In genomic region chrX:123648811-123649181, GRCh38 we compare ENCODE assay signal across 8 cellular contexts.
DNase-seq lines count a peak whose midpoint lies in the region; ATAC-seq, FAIRE-seq and TF ChIP-seq lines count a peak whose summit lies in the region.
"Not testable (repeated sequence)": the region's sequence is repeated elsewhere in the genome, so short reads cannot be mapped to it uniquely, and the experiment has no call there.

No MANE protein-coding gene starts in this region.

- H3K27me3 ChIP-seq in AG04450 (ENCODE audit: control insufficient read depth, insufficient read depth, low read length); H9 (ENCODE audit: insufficient read depth, low read length); H1 (replicated peaks in 1 of 4; ENCODE audit: control insufficient read depth in 3 of 4, extremely low read depth in 1 of 4, insufficient read depth in 3 of 4, low read length in 3 of 4): not testable (repeated sequence)

- H4K8ac ChIP-seq in H9 (replicated peaks; ENCODE audit: insufficient read length, low read depth, low read length); H1 (ENCODE audit: extremely low read depth, insufficient read depth, low read length): not testable (repeated sequence)

- not testable (repeated sequence) for H3K18ac ChIP-seq in H9 (ENCODE audit: insufficient read length, low read depth, low read length); H1 (ENCODE audit: extremely low read depth, low read length)

- not testable (repeated sequence) for H4K20me1 ChIP-seq in H9 (ENCODE audit: control insufficient read depth, insufficient read depth, insufficient read length); H1 (replicated peaks in 1 of 2; ENCODE audit: control insufficient read depth in 1 of 2, insufficient read depth in 2 of 2, low read length in 2 of 2)

- H3K14ac ChIP-seq in H9 (ENCODE audit: insufficient read depth, low read length); H1 (ENCODE audit: insufficient read length): not testable (repeated sequence)

- not testable (repeated sequence) for H2BK12ac ChIP-seq in H9 (ENCODE audit: insufficient read length, low read depth, low read length); H1 (ENCODE audit: low read depth, low read length)

- H2BK120ac ChIP-seq in H9 (ENCODE audit: low read depth, low read length, poor library complexity, severe bottlenecking); H1 (replicated peaks; ENCODE audit: low read depth, low read length): not testable (repeated sequence)

- not testable (repeated sequence) for TF ChIP-seq RAD21 in H1 (IDR thresholded peaks at IDR 0.05 in 1 of 2, conservative IDR thresholded peaks at IDR 0.05 in 1 of 2; ENCODE audit: low read depth in 2 of 2, low read length in 2 of 2)

- H3K4me1 Mint-ChIP-seq in H9, result peaks cover 27 to 31% of the 10 kb centered on the region in 2 experiments
- H3K4me1 Mint-ChIP-seq in activated T-helper 1 cell treated with anti-CD3 and anti-CD28 coated beads, Interleukin-12 subunit alpha, Interleukin-12 subunit beta, Interleukin-2, Interleukin-4 antibody, amounts not matched to agents 30 ng/mL and 10 ng/mL and 1 ng/mL, durations not matched to agents 14 hours and 24 hours and 36 hours (ENCODE audit: low read depth), result peaks cover 23% of the 10 kb centered on the region
- H3K4me1 Mint-ChIP-seq in naive B cell, result peaks cover 15 to 39% (median 22%) of the 10 kb centered on the region in 3 donors
- H3K4me1 Mint-ChIP-seq in progenitor cell of endocrine pancreas (ENCODE audit: low read depth), result peaks cover 17% of the 10 kb centered on the region

- no CpG with 5 or more reads among the region's 6 CpGs for WGBS in H9 (ENCODE audit: extremely low coverage, insufficient read length, low lambda C conversion rate)
- 55% methylated on average over 3 of the region's 6 CpGs; no CpG with 5 or more reads in 1 of the 2 experiments for WGBS in H1 (ENCODE audit: extremely low coverage in 1 of 2, insufficient coverage in 1 of 2, insufficient read length in 1 of 2, insufficient replicate concordance in 2 of 2, low coverage in 1 of 2, low lambda C conversion rate in 2 of 2, missing lambda C conversion rate in 1 of 2), 2 experiments

- H3K27ac Mint-ChIP-seq in H9 (peak overlapping the region; percentile 82 to 92 (median 83); a peak in 6 of 7 replicates), naive B cell (peak overlapping the region; percentile 17 to 93 (median 72)), progenitor cell of endocrine pancreas (peak overlapping the region; percentile 91)
- H3K27ac Mint-ChIP-seq in activated T-helper 1 cell treated with anti-CD3 and anti-CD28 coated beads, Interleukin-12 subunit alpha, Interleukin-12 subunit beta, Interleukin-2, Interleukin-4 antibody, amounts not matched to agents 30 ng/mL and 10 ng/mL and 1 ng/mL, durations not matched to agents 14 hours and 24 hours and 36 hours, result not testable (repeated sequence)

- H2BK20ac ChIP-seq in H9 (ENCODE audit: low read depth, low read length, poor library complexity, severe bottlenecking); H1 (ENCODE audit: low read length): not testable (repeated sequence)

- not testable (repeated sequence) for H3K56ac ChIP-seq in H9 (ENCODE audit: insufficient read length, low read depth, low read length); H1 (replicated peaks; ENCODE audit: insufficient read length, low read depth, low read length)

- not testable (repeated sequence) for H3K4me1 ChIP-seq in H9 (ENCODE audit: insufficient read depth, low read length); H1 (replicated peaks in 1 of 4; ENCODE audit: control insufficient read depth in 3 of 4, insufficient read depth in 4 of 4, low read length in 3 of 4); kidney (ENCODE audit: control insufficient read depth in 1 of 2, insufficient read depth in 1 of 2, low read depth in 1 of 2, low read length in 2 of 2)

- not testable (repeated sequence) for H4K5ac ChIP-seq in H9 (ENCODE audit: insufficient read length, low read depth, low read length); H1 (ENCODE audit: insufficient read length, low read depth, low read length)

- peak overlapping the region; percentile 70 for H3K27ac ChIP-seq in AG04450 (ENCODE audit: low read depth, low read length)
- not testable (repeated sequence) for H3K27ac ChIP-seq in H9 (ENCODE audit: insufficient read length, low read depth, low read length); H1 (ENCODE audit: low read depth, low read length); kidney (ENCODE audit: low read depth in 2 of 2, low read length in 2 of 2)

- not testable (repeated sequence) for TF ChIP-seq POLR2A in H1 (IDR thresholded peaks at IDR 0.05; ENCODE audit: control extremely low read depth in 1 of 2, low read depth in 2 of 2, low read length in 2 of 2)

- H3K36me3 Mint-ChIP-seq in H9 (ENCODE audit: insufficient read depth in 1 of 3, low read depth in 3 of 3) (peaks cover 4 to 14% (median 5%) of the 10 kb centered on the region in 3 experiments; a peak in 4 of 7 replicates), progenitor cell of endocrine pancreas (ENCODE audit: insufficient read depth) (peaks cover 24% of the 10 kb centered on the region)
- peaks cover 13% of the 10 kb centered on the region for H3K36me3 Mint-ChIP-seq in activated T-helper 1 cell treated with anti-CD3 and anti-CD28 coated beads, Interleukin-12 subunit alpha, Interleukin-12 subunit beta, Interleukin-2, Interleukin-4 antibody, amounts not matched to agents 30 ng/mL and 10 ng/mL and 1 ng/mL, durations not matched to agents 14 hours and 24 hours and 36 hours (ENCODE audit: low read depth)
- not testable (repeated sequence) for H3K36me3 Mint-ChIP-seq in naive B cell

- not testable (repeated sequence) for H3K9me3 ChIP-seq in AG04450 (ENCODE audit: control insufficient read depth, insufficient read depth, low read length); H9 (ENCODE audit: control insufficient read depth, low read depth, low read length); H1 (ENCODE audit: insufficient read depth in 2 of 2, low read depth in 1 of 2, low read length in 1 of 2); kidney (ENCODE audit: control insufficient read depth in 1 of 2, low read length in 2 of 2)

- H3K79me1 ChIP-seq in H9 (ENCODE audit: insufficient read depth, low read depth, low read length, poor library complexity, severe bottlenecking); H1 (ENCODE audit: low read depth, low read length): not testable (repeated sequence)

- not testable (repeated sequence) for ATAC-seq in naive B cell (ENCODE audit: low read depth in 2 of 2)

- intact Hi-C loops in activated T-helper 1 cell treated with anti-CD3 and anti-CD28 coated beads, Interleukin-12 subunit alpha, Interleukin-12 subunit beta, Interleukin-2, Interleukin-4 antibody, amounts not matched to agents 30 ng/mL and 10 ng/mL and 1 ng/mL, durations not matched to agents 14 hours and 24 hours and 36 hours (cut with micrococcal nuclease); kidney (cut with DNase I): not testable (repeated sequence)

- not testable (repeated sequence) for TF ChIP-seq CTCF in AG04450 (IDR thresholded peaks at IDR 0.05; ENCODE audit: low read depth, low read length); H9 (conservative IDR thresholded peaks at IDR 0.05); H1 (IDR thresholded peaks at IDR 0.05; ENCODE audit: control extremely low read depth in 1 of 3, insufficient read depth in 1 of 3, low read depth in 1 of 3, low read length in 3 of 3); kidney (IDR thresholded peaks at IDR 0.05; ENCODE audit: borderline replicate concordance, extremely low read depth, insufficient read depth); progenitor cell of endocrine pancreas (IDR thresholded peaks at IDR 0.05; ENCODE audit: unreplicated experiment)

- H3K27me3 Mint-ChIP-seq in H9 (ENCODE audit: low read depth); activated T-helper 1 cell treated with anti-CD3 and anti-CD28 coated beads, Interleukin-12 subunit alpha, Interleukin-12 subunit beta, Interleukin-2, Interleukin-4 antibody, amounts not matched to agents 30 ng/mL and 10 ng/mL and 1 ng/mL, durations not matched to agents 14 hours and 24 hours and 36 hours (ENCODE audit: insufficient read depth); naive B cell; progenitor cell of endocrine pancreas: not testable (repeated sequence)

- not testable (repeated sequence) for H3K23me2 ChIP-seq in H9 (ENCODE audit: insufficient read length, low read depth, low read length, poor library complexity, severe bottlenecking); H1 (ENCODE audit: low read depth, low read length)

- DNase-seq in AG04450 (ENCODE audit: low read depth, low spot score); naive B cell; progenitor cell of endocrine pancreas (ENCODE audit: low spot score, unreplicated experiment): not testable (repeated sequence)
- DNase-seq in H9 (peak; percentile 34), NCI-H524 (lab: John Stamatoyannopoulos, UW) (peak; percentile 3 to 30), H1 (ENCODE audit: low read depth in 1 of 2, low spot score in 2 of 2) (peak in 1 of 2 experiments; percentile 45), kidney (peak; percentile 39)
- peak; percentile 0 for DNase-seq in activated T-helper 1 cell treated with anti-CD3 and anti-CD28 coated beads, Interleukin-12 subunit alpha, Interleukin-12 subunit beta, Interleukin-2, Interleukin-4 antibody, amounts not matched to agents 30 ng/mL and 10 ng/mL and 1 ng/mL, durations not matched to agents 14 hours and 24 hours and 36 hours (ENCODE audit: low spot score)

- H3K9ac ChIP-seq in H9 (ENCODE audit: extremely low read depth, insufficient read length, low read length); H1 (replicated peaks in 1 of 4; ENCODE audit: extremely low read depth in 1 of 4, low read depth in 3 of 4, low read length in 3 of 4); kidney (ENCODE audit: low read length in 2 of 2): not testable (repeated sequence)

- not testable (repeated sequence) for H4K91ac ChIP-seq in H9 (ENCODE audit: insufficient read length, low read depth, low read length); H1 (replicated peaks; ENCODE audit: insufficient read length, low read length)

- not testable (repeated sequence) for H2BK15ac ChIP-seq in H9 (ENCODE audit: low read depth, low read length); H1 (ENCODE audit: low read length)

- not testable (repeated sequence) for TF ChIP-seq EP300 in H1 (IDR thresholded peaks at IDR 0.05; ENCODE audit: borderline replicate concordance in 1 of 2, low read depth in 2 of 2, low read length in 2 of 2)

- H3K79me2 ChIP-seq in H9 (ENCODE audit: insufficient read depth, low read length); H1 (ENCODE audit: control insufficient read depth in 1 of 2, insufficient read depth in 2 of 2, low read length in 2 of 2): not testable (repeated sequence)

- CTCF ChIA-PET in AG04450 (lab: Charles Lee), result interaction anchor here (0.7 kb wide), 1 partner anchor 14 kb away, joined by 3 read pairs; no protein-coding TSS in a partner anchor
- CTCF ChIA-PET in H1 (lab: Charles Lee; ENCODE audit: partially characterized antibody), result not testable (repeated sequence)

- peaks cover 12 to 76% of the 10 kb centered on the region in 2 experiments for H3K9me3 Mint-ChIP-seq in H9
- not testable (repeated sequence) for H3K9me3 Mint-ChIP-seq in activated T-helper 1 cell treated with anti-CD3 and anti-CD28 coated beads, Interleukin-12 subunit alpha, Interleukin-12 subunit beta, Interleukin-2, Interleukin-4 antibody, amounts not matched to agents 30 ng/mL and 10 ng/mL and 1 ng/mL, durations not matched to agents 14 hours and 24 hours and 36 hours; naive B cell
- H3K9me3 Mint-ChIP-seq in progenitor cell of endocrine pancreas (ENCODE audit: low read depth), result peaks cover 40% of the 10 kb centered on the region

- not testable (repeated sequence) for H2BK5ac ChIP-seq in H9 (ENCODE audit: insufficient read length, low read length); H1 (ENCODE audit: low read depth, low read length)

- H3K4me3 Mint-ChIP-seq in H9, result peak overlapping the region; percentile 32 to 58
- H3K4me3 Mint-ChIP-seq in activated T-helper 1 cell treated with anti-CD3 and anti-CD28 coated beads, Interleukin-12 subunit alpha, Interleukin-12 subunit beta, Interleukin-2, Interleukin-4 antibody, amounts not matched to agents 30 ng/mL and 10 ng/mL and 1 ng/mL, durations not matched to agents 14 hours and 24 hours and 36 hours, result not testable (repeated sequence)
- peak overlapping the region in 2 of 8 donors; percentile 20 to 82 for H3K4me3 Mint-ChIP-seq in naive B cell
- peak overlapping the region; percentile 35 for H3K4me3 Mint-ChIP-seq in progenitor cell of endocrine pancreas (ENCODE audit: low read depth)

- not testable (repeated sequence) for H3K36me3 ChIP-seq in H1 (ENCODE audit: control insufficient read depth in 2 of 4, insufficient read depth in 4 of 4, low read length in 3 of 4); kidney (ENCODE audit: control insufficient read depth in 1 of 2, insufficient read depth in 2 of 2, low read length in 2 of 2)

- H3K4me3 ChIP-seq in AG04450 (ENCODE audit: low read depth, low read length); kidney (ENCODE audit: low read length in 2 of 2): not testable (repeated sequence)
- H3K4me3 ChIP-seq in H1 (ENCODE audit: extremely low read depth in 1 of 4, insufficient read depth in 2 of 4, low read depth in 3 of 4, low read length in 4 of 4), result peak overlapping the region in 3 of 4 experiments; percentile 14 to 37 (median 17); a peak in 2 of 8 replicates

- not testable (repeated sequence) for H2AK5ac ChIP-seq in H9 (ENCODE audit: insufficient read length, low read length); H1 (ENCODE audit: low read depth, low read length)

- not testable (repeated sequence) for FAIRE-seq in H1 (lab: Jason Lieb, UNC); kidney (lab: Jason Lieb, UNC)

- POLR2A ChIA-PET in AG04450 (lab: Yijun Ruan, JAX) (interaction anchor here (1.0 kb wide), 1 partner anchor 84 kb away, joined by 3 read pairs; the partner anchor contains the start of gene THOC2), H1 (lab: Charles Lee; ENCODE audit: partially characterized antibody) (interaction anchor here (0.6 kb wide), 1 partner anchor 290 kb away, joined by 3 read pairs; no protein-coding TSS in a partner anchor)

- not testable (repeated sequence) for H3K4me2 ChIP-seq in H9 (ENCODE audit: insufficient read depth, insufficient read length, low read length)
- H3K4me2 ChIP-seq in H1 (ENCODE audit: insufficient read depth in 1 of 2, low read depth in 2 of 2, low read length in 2 of 2), result peak overlapping the region; percentile 27 to 56

- H3K23ac ChIP-seq in H9 (ENCODE audit: insufficient read length, low read depth, low read length); H1 (ENCODE audit: insufficient read length): not testable (repeated sequence)

- H3K4ac ChIP-seq in H9 (ENCODE audit: low read depth, low read length); H1 (replicated peaks; ENCODE audit: insufficient read length, low read depth, low read length): not testable (repeated sequence)

- H3T11ph ChIP-seq in H9 (ENCODE audit: low read length), result not testable (repeated sequence)

- H2AFZ ChIP-seq in H9 (ENCODE audit: low read length); H1 (ENCODE audit: low read length): not testable (repeated sequence)
